In genomic region chr2:246489-247145, GRCh38 we compare ENCODE assay signal across 8 cellular contexts. TPM values are rescaled to one million over a fixed set of nuclear protein-coding genes. Genes with fewer than 3 reads are reported as not detected.
DNase-seq lines count a peak whose midpoint lies in the region; ATAC-seq, FAIRE-seq and TF ChIP-seq lines count a peak whose summit lies in the region.

No MANE protein-coding gene starts in this region.

- DNase-seq in AG09319 (ENCODE audit: extremely low read depth, low read depth), result no peak
- peak; percentile 47 for DNase-seq in GM04504 (ENCODE audit: low read depth)
- peak; percentile 76 for DNase-seq in Jurkat, Clone E6-1 (ENCODE audit: low read depth, low spot score)
- DNase-seq in RWPE2 (ENCODE audit: low spot score), result no peak
- DNase-seq in esophagus squamous epithelium (lab: John Stamatoyannopoulos, UW), result no peak
- peak in 3 of 6 donors; percentile 26 to 36 (median 32) for DNase-seq in pancreas

- H3K27ac ChIP-seq in RWPE2 (ENCODE audit: poor library complexity, severe bottlenecking) (no peak overlapping the region), esophagus squamous epithelium (no peak overlapping the region), pancreas (no peak overlapping the region)

- 49 to 58% methylated on average over 6 of the region's 6 CpGs for WGBS in esophagus squamous epithelium, 2 donors
- 55 to 57% methylated on average over 6 of the region's 6 CpGs for WGBS in pancreas, 2 donors

- H3K9me3 ChIP-seq in RWPE2 (ENCODE audit: severe bottlenecking), result no peaks in the 10 kb centered on the region
- H3K9me3 ChIP-seq in esophagus squamous epithelium, result no peaks in the 10 kb centered on the region
- peaks cover 0 to 3% (median 0%) of the 10 kb centered on the region in 4 donors for H3K9me3 ChIP-seq in pancreas

- TF ChIP-seq CTCF in AG09319 (IDR thresholded peaks at IDR 0.05; ENCODE audit: low read depth, low read length) (peak; percentile 58), RWPE2 (IDR thresholded peaks at IDR 0.05; ENCODE audit: poor library complexity, severe bottlenecking) (peak; percentile 65), esophagus squamous epithelium (IDR thresholded peaks at IDR 0.05) (peak in 5 of 6 experiments; percentile 21 to 58 (median 37)), pancreas (IDR thresholded peaks at IDR 0.05) (peak; percentile 27 to 52 (median 42))

- no peak overlapping the region for H3K4me3 ChIP-seq in Jurkat, Clone E6-1 (ENCODE audit: low read length)
- no peak overlapping the region for H3K4me3 ChIP-seq in RWPE2 (ENCODE audit: severe bottlenecking)
- no peak overlapping the region for H3K4me3 ChIP-seq in esophagus squamous epithelium
- H3K4me3 ChIP-seq in pancreas, result no peak overlapping the region

- intact Hi-C loops in esophagus squamous epithelium (cut with DNase I) (loop anchor here (10.0 kb wide), 1 partner anchor 398 kb away; no protein-coding TSS in a partner anchor), pancreas (cut with DNase I) (no loop called here)

- TF ChIP-seq POLR2A in esophagus squamous epithelium (IDR thresholded peaks at IDR 0.05), result no peak

- H3K36me3 ChIP-seq in RWPE2 (ENCODE audit: low read depth) (peaks cover 67% of the 10 kb centered on the region), esophagus squamous epithelium (peaks cover 0 to 93% (median 6%) of the 10 kb centered on the region in 3 donors), pancreas (peaks cover 0 to 52% (median 19%) of the 10 kb centered on the region in 3 donors)

- ATAC-seq in RWPE2 (ENCODE audit: low read depth), result peak; percentile 64; the same call in 2 of the 3 replicates
- ATAC-seq in pancreas, result peak; percentile 75 to 87 (median 82)
- ATAC-seq in GM18502 (IDR thresholded peaks at IDR 0.05; ENCODE audit: poor library complexity, unreplicated experiment), result no peak
- ATAC-seq in GM21528 (IDR thresholded peaks at IDR 0.05; ENCODE audit: low FRiP score, unreplicated experiment), result no peak

- FAIRE-seq in pancreas (lab: Jason Lieb, UNC), result no peak

- H3K4me1 ChIP-seq in RWPE2 (ENCODE audit: insufficient read depth, poor library complexity, severe bottlenecking) (no peaks in the 10 kb centered on the region), esophagus squamous epithelium (no peaks in the 10 kb centered on the region), pancreas (no peaks in the 10 kb centered on the region)

- H3K27me3 ChIP-seq in RWPE2 (ENCODE audit: insufficient read depth, poor library complexity, severe bottlenecking) (no peaks in the 10 kb centered on the region), esophagus squamous epithelium (no peaks in the 10 kb centered on the region), pancreas (no peaks in the 10 kb centered on the region)

RNA-seq across cellular contexts. Expression of gene SH3YL1, which starts 17.2 kb away (rescaled TPM):
- polyA plus RNA-seq in Jurkat, Clone E6-1 (2012; ENCODE audit: insufficient read depth, insufficient read length), result 51.0 TPM
- total RNA-seq in esophagus squamous epithelium, result 10 to 100 TPM; 64.9 to 99.6 (median 81.1) TPM
- total RNA-seq in pancreas, result 100 to 1,000 TPM in 4 of 6 donors, 10 to 100 TPM in 2; 63.7 to 134 (median 118) TPM
- 100 to 1,000 TPM; 110 to 162 TPM for polyA plus RNA-seq in pancreas

RNA-seq across cellular contexts. Expression of gene ACP1, which starts 18.1 kb away (rescaled TPM):
- polyA plus RNA-seq in Jurkat, Clone E6-1 (2012; ENCODE audit: insufficient read depth, insufficient read length), result 281 TPM
- total RNA-seq in esophagus squamous epithelium (10 to 100 TPM; 50.3 to 93.1 (median 82.0) TPM), pancreas (10 to 100 TPM; 41.6 to 59.1 (median 45.3) TPM)
- polyA plus RNA-seq in pancreas, result 10 to 100 TPM; 34.9 to 74.2 TPM

RNA-seq across cellular contexts. Expression of gene ALKAL2, which starts 41.3 kb away (rescaled TPM):
- 9.0 TPM for polyA plus RNA-seq in Jurkat, Clone E6-1 (2012; ENCODE audit: insufficient read depth, insufficient read length)
- total RNA-seq in esophagus squamous epithelium, result 1 to 10 TPM in 1 of 4 donors, not detected in 3; 4.8 TPM
- total RNA-seq in pancreas, result 10 to 100 TPM; 21.2 to 50.6 (median 32.9) TPM
- 10 to 100 TPM; 66.9 to 93.6 TPM for polyA plus RNA-seq in pancreas

Comparison
In these comparisons a context has a peak if more than half of its experiments do, and no peak if none do; other contexts are left out.
1. DNase-seq: peak in GM04504 (single experiment) and Jurkat, Clone E6-1 (single experiment); none in AG09319 (single experiment), RWPE2 (single experiment) and esophagus squamous epithelium (single experiment).
2. ATAC-seq: peak in RWPE2 (single experiment) and pancreas (4 of 4); none in GM18502 (single experiment) and GM21528 (single experiment).
3. Peak in every context shown above with its lines, with median percentiles within 50 percentile points of each other: CTCF ChIP-seq.